ENCODE assay signal across 9 cellular contexts in genomic region chr6:2695464-2696095, GRCh38. TPM values are rescaled to one million over a fixed set of nuclear protein-coding genes. Genes with fewer than 3 reads are reported as not detected.
DNase-seq lines count a peak whose midpoint lies in the region; ATAC-seq, FAIRE-seq and TF ChIP-seq lines count a peak whose summit lies in the region.
"Had no signal": no experiment of that assay in that cellular context is flagged by ENCODE, and none has a peak within 500 bp of the region (broad histone marks: within the 10 kb centered on the region; RNA-seq: fewer than 3 reads in every experiment).

No MANE protein-coding gene starts in this region.

- no peak overlapping the region for H3K27ac Mint-ChIP-seq in activated B cell treated with CpG ODN at 0.5 μM for 24 hours

- CTCF ChIA-PET in activated B cell treated with CpG ODN at 0.5 μM for 24 hours (lab: Charles Lee): interaction anchor here (1.1 to 2.0 kb wide), 5 partner anchors 11 to 1100 kb away, joined by 3 to 5 read pairs (median 3); no protein-coding TSS in a partner anchor

- no peak for FAIRE-seq in D721Med (lab: Jason Lieb, UNC)

- peaks cover 6% of the 10 kb centered on the region for H3K27me3 Mint-ChIP-seq in activated B cell treated with CpG ODN at 0.5 μM for 24 hours

- no peaks in the 10 kb centered on the region for H3K4me1 Mint-ChIP-seq in activated B cell treated with CpG ODN at 0.5 μM for 24 hours

- intact Hi-C loops in activated B cell treated with CpG ODN at 0.5 μM for 24 hours (cut with micrococcal nuclease): loop anchor here (1.0 to 5.0 kb wide), 5 partner anchors 61 to 1099 kb away; no protein-coding TSS in a partner anchor

- POLR2A ChIA-PET in activated B cell treated with CpG ODN at 0.5 μM for 24 hours (lab: Charles Lee): no interaction called here

- TF ChIP-seq CTCF in D721Med (IDR thresholded peaks at IDR 0.05; ENCODE audit: insufficient read depth, missing control alignments) (peak; percentile 30), activated B cell treated with CpG ODN at 0.5 μM for 24 hours (IDR thresholded peaks at IDR 0.05) (peak; percentile 28), omental fat pad (IDR thresholded peaks at IDR 0.05) (no peak)

- DNase-seq in D721Med (ENCODE audit: insufficient read length, low spot score) (no peak), Kasumi-1 (lab: John Stamatoyannopoulos, UW) (peak; percentile 58 to 71), activated B cell treated with CpG ODN at 0.5 μM for 24 hours (no peak), left lobe of liver (ENCODE audit: low spot score) (no peak), NCI-H2081 treated with DMSO at 0.1 percent for 48 hours (lab: John Stamatoyannopoulos, UW) (no peak), omental fat pad (ENCODE audit: low spot score) (no peak)
- DNase-seq: stimulated activated CD4-positive, alpha-beta T cell treated with anti-CD3 and anti-CD28 coated beads, Interleukin-4, amount 100 ng/mL, for 1 hour had no signal

- no peaks in the 10 kb centered on the region for H3K36me3 Mint-ChIP-seq in activated B cell treated with CpG ODN at 0.5 μM for 24 hours (ENCODE audit: low read depth)

- no peak overlapping the region for H3K4me3 Mint-ChIP-seq in activated B cell treated with CpG ODN at 0.5 μM for 24 hours

- ATAC-seq in activated B cell treated with CpG ODN at 0.5 μM for 24 hours (ENCODE audit: low read depth) (no peak), left lobe of liver (peak; percentile 81), omental fat pad (ENCODE audit: low FRiP score) (no peak), HG03457 (IDR thresholded peaks at IDR 0.05; ENCODE audit: unreplicated experiment) (no peak), HG03108 (IDR thresholded peaks at IDR 0.05; ENCODE audit: unreplicated experiment) (no peak)

- H3K9me3 Mint-ChIP-seq in activated B cell treated with CpG ODN at 0.5 μM for 24 hours: no peaks in the 10 kb centered on the region

RNA-seq across cellular contexts. Expression of gene MYLK4, which starts 55.1 kb away (rescaled TPM):
- total RNA-seq in activated B cell treated with CpG ODN at 0.5 μM for 24 hours: 0.49 and 0.58 TPM in 2 replicates
- 0.25 TPM for total RNA-seq in left lobe of liver
- under 1 TPM; 0.28 to 0.79 (median 0.46) TPM for total RNA-seq in omental fat pad

Comparison
In these comparisons a context has a peak if more than half of its experiments do, and no peak if none do; other contexts are left out.
1. DNase-seq: peak in Kasumi-1 (2 of 2); none in D721Med (single experiment), activated B cell treated with CpG ODN at 0.5 μM for 24 hours (single experiment), left lobe of liver (single experiment), NCI-H2081 treated with DMSO at 0.1 percent for 48 hours (single experiment) and omental fat pad (single experiment).
2. CTCF ChIP-seq: peak in D721Med (single experiment) and activated B cell treated with CpG ODN at 0.5 μM for 24 hours (single experiment); none in omental fat pad (0 of 3).